In the genomic region with DNA sequence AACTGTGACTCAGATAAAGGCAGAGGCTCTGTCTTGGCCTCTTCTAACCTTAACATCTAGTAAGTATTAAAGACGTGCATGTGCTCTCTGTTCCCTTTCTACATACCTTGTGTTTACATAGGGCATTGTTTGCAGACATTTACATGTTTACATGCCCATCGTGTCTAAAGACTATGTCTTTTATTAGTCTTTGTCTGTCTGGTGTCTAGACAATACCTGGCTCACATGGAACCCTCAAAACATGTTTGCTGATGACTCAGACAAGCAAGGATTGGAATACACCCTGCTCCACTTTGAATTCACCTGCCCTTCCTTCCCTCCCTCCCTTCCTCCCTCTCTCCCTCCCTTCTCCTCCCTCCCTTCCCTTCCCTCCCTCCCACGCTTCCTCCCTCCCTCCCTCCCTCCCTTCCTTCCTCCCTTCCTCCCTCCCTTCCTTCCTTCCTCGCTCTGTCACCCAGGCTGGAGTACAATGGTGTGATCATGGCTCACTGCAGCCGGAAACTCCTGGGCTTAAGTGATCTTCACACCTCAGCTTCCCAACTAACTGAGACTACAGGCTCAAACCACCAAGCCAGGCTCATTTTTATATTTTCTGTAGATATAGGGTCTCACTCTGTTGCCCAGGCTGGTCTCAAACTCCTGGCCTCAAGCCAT, we compare ENCODE assay signal across 1 cellular context.
TF ChIP-seq lines count a peak whose summit lies in the region.

No MANE protein-coding gene starts in this region.

TF ChIP-seq in HepG2, 621 proteins besides CTCF, POLR2A, EP300 and RAD21 (continued from another document and continues in another):
- TF ChIP-seq, protein P1, sequence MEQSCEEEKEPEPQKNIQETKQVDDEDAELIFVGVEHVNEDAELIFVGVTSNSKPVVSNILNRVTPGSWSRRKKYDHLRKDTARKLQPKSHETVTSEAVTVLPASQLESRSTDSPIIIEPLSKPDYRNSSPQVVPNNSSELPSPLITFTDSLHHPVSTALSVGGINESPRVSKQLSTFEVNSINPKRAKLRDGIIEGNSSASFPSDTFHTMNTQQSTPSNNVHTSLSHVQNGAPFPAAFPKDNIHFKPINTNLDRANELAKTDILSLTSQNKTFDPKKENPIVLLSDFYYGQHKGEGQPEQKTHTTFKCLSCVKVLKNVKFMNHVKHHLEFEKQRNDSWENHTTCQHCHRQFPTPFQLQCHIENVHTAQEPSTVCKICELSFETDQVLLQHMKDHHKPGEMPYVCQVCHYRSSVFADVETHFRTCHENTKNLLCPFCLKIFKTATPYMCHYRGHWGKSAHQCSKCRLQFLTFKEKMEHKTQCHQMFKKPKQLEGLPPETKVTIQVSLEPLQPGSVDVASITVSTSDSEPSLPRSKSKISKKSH (CRISPR knock-in tag; IDR thresholded peaks at IDR 0.05; ENCODE audit: borderline replicate concordance) = no peak
- TF ChIP-seq GPN1 (CRISPR knock-in tag; IDR thresholded peaks at IDR 0.05; ENCODE audit: borderline replicate concordance) (no peak), MED13 (CRISPR knock-in tag; IDR thresholded peaks at IDR 0.05) (no peak), SMYD3 (CRISPR knock-in tag; IDR thresholded peaks at IDR 0.05) (no peak), IRF2 (CRISPR knock-in tag; IDR thresholded peaks at IDR 0.05) (no peak), EZH2 (conservative IDR thresholded peaks at IDR 0.05; ENCODE audit: low read depth, low read length) (no peak), ZZZ3 (CRISPR knock-in tag; IDR thresholded peaks at IDR 0.05; ENCODE audit: borderline replicate concordance) (no peak), SP1 (IDR thresholded peaks at IDR 0.05) (no peak), SP1 (CRISPR knock-in tag; IDR thresholded peaks at IDR 0.05) (no peak), FOSL2 (CRISPR knock-in tag; IDR thresholded peaks at IDR 0.05) (peak; percentile 91), ELF3 (CRISPR knock-in tag; IDR thresholded peaks at IDR 0.05) (peak; percentile 43; the same call in 1 of the 2 replicates), POLR2AphosphoS2 (IDR thresholded peaks at IDR 0.05; ENCODE audit: low read depth, low read length) (no peak), SAP130 (CRISPR knock-in tag; IDR thresholded peaks at IDR 0.05; ENCODE audit: low read depth) (peak; percentile 75), ZNF253 (CRISPR knock-in tag; IDR thresholded peaks at IDR 0.05; ENCODE audit: borderline replicate concordance) (no peak), ARNTL (CRISPR knock-in tag; IDR thresholded peaks at IDR 0.05) (no peak), IRX3 (CRISPR knock-in tag; IDR thresholded peaks at IDR 0.05; ENCODE audit: borderline replicate concordance, low read depth) (no peak), MXI1 (IDR thresholded peaks at IDR 0.05; ENCODE audit: borderline replicate concordance, low read depth, low read length) (peak; percentile 21; the same call in 1 of the 3 replicates), KAT7 (CRISPR knock-in tag; IDR thresholded peaks at IDR 0.05; ENCODE audit: borderline replicate concordance) (no peak), SMAD9 (CRISPR knock-in tag; IDR thresholded peaks at IDR 0.05) (no peak)
- TF ChIP-seq, protein P2, sequence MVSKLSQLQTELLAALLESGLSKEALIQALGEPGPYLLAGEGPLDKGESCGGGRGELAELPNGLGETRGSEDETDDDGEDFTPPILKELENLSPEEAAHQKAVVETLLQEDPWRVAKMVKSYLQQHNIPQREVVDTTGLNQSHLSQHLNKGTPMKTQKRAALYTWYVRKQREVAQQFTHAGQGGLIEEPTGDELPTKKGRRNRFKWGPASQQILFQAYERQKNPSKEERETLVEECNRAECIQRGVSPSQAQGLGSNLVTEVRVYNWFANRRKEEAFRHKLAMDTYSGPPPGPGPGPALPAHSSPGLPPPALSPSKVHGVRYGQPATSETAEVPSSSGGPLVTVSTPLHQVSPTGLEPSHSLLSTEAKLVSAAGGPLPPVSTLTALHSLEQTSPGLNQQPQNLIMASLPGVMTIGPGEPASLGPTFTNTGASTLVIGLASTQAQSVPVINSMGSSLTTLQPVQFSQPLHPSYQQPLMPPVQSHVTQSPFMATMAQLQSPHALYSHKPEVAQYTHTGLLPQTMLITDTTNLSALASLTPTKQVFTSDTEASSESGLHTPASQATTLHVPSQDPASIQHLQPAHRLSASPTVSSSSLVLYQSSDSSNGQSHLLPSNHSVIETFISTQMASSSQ (IDR thresholded peaks at IDR 0.05; ENCODE audit: low read depth) = no peak
- TF ChIP-seq, protein P2 (CRISPR knock-in tag; IDR thresholded peaks at IDR 0.05; ENCODE audit: borderline replicate concordance) = no peak
- TF ChIP-seq, protein P3, sequence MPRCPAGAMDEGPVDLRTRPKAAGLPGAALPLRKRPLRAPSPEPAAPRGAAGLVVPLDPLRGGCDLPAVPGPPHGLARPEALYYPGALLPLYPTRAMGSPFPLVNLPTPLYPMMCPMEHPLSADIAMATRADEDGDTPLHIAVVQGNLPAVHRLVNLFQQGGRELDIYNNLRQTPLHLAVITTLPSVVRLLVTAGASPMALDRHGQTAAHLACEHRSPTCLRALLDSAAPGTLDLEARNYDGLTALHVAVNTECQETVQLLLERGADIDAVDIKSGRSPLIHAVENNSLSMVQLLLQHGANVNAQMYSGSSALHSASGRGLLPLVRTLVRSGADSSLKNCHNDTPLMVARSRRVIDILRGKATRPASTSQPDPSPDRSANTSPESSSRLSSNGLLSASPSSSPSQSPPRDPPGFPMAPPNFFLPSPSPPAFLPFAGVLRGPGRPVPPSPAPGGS (CRISPR knock-in tag; IDR thresholded peaks at IDR 0.05) = no peak
- TF ChIP-seq, protein P4, sequence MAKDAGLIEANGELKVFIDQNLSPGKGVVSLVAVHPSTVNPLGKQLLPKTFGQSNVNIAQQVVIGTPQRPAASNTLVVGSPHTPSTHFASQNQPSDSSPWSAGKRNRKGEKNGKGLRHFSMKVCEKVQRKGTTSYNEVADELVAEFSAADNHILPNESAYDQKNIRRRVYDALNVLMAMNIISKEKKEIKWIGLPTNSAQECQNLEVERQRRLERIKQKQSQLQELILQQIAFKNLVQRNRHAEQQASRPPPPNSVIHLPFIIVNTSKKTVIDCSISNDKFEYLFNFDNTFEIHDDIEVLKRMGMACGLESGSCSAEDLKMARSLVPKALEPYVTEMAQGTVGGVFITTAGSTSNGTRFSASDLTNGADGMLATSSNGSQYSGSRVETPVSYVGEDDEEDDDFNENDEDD (CRISPR knock-in tag; IDR thresholded peaks at IDR 0.05; ENCODE audit: borderline replicate concordance) = no peak
- TF ChIP-seq, protein P5, sequence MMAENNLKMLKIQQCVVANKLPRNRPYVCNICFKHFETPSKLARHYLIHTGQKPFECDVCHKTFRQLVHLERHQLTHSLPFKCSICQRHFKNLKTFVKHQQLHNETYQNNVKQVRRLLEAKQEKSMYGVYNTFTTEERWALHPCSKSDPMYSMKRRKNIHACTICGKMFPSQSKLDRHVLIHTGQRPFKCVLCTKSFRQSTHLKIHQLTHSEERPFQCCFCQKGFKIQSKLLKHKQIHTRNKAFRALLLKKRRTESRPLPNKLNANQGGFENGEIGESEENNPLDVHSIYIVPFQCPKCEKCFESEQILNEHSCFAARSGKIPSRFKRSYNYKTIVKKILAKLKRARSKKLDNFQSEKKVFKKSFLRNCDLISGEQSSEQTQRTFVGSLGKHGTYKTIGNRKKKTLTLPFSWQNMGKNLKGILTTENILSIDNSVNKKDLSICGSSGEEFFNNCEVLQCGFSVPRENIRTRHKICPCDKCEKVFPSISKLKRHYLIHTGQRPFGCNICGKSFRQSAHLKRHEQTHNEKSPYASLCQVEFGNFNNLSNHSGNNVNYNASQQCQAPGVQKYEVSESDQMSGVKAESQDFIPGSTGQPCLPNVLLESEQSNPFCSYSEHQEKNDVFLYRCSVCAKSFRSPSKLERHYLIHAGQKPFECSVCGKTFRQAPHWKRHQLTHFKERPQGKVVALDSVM (CRISPR knock-in tag; IDR thresholded peaks at IDR 0.05) = no peak
- TF ChIP-seq, protein P6, sequence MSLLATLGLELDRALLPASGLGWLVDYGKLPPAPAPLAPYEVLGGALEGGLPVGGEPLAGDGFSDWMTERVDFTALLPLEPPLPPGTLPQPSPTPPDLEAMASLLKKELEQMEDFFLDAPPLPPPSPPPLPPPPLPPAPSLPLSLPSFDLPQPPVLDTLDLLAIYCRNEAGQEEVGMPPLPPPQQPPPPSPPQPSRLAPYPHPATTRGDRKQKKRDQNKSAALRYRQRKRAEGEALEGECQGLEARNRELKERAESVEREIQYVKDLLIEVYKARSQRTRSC (CRISPR knock-in tag; IDR thresholded peaks at IDR 0.05; ENCODE audit: low read depth) = no peak
- TF ChIP-seq, protein P7, sequence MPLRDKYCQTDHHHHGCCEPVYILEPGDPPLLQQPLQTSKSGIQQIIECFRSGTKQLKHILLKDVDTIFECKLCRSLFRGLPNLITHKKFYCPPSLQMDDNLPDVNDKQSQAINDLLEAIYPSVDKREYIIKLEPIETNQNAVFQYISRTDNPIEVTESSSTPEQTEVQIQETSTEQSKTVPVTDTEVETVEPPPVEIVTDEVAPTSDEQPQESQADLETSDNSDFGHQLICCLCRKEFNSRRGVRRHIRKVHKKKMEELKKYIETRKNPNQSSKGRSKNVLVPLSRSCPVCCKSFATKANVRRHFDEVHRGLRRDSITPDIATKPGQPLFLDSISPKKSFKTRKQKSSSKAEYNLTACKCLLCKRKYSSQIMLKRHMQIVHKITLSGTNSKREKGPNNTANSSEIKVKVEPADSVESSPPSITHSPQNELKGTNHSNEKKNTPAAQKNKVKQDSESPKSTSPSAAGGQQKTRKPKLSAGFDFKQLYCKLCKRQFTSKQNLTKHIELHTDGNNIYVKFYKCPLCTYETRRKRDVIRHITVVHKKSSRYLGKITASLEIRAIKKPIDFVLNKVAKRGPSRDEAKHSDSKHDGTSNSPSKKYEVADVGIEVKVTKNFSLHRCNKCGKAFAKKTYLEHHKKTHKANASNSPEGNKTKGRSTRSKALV (CRISPR knock-in tag; IDR thresholded peaks at IDR 0.05) = no peak
- TF ChIP-seq, protein P8, sequence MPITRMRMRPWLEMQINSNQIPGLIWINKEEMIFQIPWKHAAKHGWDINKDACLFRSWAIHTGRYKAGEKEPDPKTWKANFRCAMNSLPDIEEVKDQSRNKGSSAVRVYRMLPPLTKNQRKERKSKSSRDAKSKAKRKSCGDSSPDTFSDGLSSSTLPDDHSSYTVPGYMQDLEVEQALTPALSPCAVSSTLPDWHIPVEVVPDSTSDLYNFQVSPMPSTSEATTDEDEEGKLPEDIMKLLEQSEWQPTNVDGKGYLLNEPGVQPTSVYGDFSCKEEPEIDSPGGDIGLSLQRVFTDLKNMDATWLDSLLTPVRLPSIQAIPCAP (CRISPR knock-in tag; IDR thresholded peaks at IDR 0.05; ENCODE audit: low read depth) = no peak
- TF ChIP-seq, protein P9, sequence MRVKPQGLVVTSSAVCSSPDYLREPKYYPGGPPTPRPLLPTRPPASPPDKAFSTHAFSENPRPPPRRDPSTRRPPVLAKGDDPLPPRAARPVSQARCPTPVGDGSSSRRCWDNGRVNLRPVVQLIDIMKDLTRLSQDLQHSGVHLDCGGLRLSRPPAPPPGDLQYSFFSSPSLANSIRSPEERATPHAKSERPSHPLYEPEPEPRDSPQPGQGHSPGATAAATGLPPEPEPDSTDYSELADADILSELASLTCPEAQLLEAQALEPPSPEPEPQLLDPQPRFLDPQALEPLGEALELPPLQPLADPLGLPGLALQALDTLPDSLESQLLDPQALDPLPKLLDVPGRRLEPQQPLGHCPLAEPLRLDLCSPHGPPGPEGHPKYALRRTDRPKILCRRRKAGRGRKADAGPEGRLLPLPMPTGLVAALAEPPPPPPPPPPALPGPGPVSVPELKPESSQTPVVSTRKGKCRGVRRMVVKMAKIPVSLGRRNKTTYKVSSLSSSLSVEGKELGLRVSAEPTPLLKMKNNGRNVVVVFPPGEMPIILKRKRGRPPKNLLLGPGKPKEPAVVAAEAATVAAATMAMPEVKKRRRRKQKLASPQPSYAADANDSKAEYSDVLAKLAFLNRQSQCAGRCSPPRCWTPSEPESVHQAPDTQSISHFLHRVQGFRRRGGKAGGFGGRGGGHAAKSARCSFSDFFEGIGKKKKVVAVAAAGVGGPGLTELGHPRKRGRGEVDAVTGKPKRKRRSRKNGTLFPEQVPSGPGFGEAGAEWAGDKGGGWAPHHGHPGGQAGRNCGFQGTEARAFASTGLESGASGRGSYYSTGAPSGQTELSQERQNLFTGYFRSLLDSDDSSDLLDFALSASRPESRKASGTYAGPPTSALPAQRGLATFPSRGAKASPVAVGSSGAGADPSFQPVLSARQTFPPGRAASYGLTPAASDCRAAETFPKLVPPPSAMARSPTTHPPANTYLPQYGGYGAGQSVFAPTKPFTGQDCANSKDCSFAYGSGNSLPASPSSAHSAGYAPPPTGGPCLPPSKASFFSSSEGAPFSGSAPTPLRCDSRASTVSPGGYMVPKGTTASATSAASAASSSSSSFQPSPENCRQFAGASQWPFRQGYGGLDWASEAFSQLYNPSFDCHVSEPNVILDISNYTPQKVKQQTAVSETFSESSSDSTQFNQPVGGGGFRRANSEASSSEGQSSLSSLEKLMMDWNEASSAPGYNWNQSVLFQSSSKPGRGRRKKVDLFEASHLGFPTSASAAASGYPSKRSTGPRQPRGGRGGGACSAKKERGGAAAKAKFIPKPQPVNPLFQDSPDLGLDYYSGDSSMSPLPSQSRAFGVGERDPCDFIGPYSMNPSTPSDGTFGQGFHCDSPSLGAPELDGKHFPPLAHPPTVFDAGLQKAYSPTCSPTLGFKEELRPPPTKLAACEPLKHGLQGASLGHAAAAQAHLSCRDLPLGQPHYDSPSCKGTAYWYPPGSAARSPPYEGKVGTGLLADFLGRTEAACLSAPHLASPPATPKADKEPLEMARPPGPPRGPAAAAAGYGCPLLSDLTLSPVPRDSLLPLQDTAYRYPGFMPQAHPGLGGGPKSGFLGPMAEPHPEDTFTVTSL (CRISPR knock-in tag; IDR thresholded peaks at IDR 0.05; ENCODE audit: borderline replicate concordance) = no peak
- TF ChIP-seq, protein P10, sequence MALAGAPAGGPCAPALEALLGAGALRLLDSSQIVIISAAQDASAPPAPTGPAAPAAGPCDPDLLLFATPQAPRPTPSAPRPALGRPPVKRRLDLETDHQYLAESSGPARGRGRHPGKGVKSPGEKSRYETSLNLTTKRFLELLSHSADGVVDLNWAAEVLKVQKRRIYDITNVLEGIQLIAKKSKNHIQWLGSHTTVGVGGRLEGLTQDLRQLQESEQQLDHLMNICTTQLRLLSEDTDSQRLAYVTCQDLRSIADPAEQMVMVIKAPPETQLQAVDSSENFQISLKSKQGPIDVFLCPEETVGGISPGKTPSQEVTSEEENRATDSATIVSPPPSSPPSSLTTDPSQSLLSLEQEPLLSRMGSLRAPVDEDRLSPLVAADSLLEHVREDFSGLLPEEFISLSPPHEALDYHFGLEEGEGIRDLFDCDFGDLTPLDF (CRISPR knock-in tag; IDR thresholded peaks at IDR 0.05) = no peak
- TF ChIP-seq, protein P11, sequence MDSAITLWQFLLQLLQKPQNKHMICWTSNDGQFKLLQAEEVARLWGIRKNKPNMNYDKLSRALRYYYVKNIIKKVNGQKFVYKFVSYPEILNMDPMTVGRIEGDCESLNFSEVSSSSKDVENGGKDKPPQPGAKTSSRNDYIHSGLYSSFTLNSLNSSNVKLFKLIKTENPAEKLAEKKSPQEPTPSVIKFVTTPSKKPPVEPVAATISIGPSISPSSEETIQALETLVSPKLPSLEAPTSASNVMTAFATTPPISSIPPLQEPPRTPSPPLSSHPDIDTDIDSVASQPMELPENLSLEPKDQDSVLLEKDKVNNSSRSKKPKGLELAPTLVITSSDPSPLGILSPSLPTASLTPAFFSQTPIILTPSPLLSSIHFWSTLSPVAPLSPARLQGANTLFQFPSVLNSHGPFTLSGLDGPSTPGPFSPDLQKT (CRISPR knock-in tag; IDR thresholded peaks at IDR 0.05; ENCODE audit: borderline replicate concordance) = no peak
